Comparison of ENCODE assay signal across 9 cellular contexts in the genomic region with DNA sequence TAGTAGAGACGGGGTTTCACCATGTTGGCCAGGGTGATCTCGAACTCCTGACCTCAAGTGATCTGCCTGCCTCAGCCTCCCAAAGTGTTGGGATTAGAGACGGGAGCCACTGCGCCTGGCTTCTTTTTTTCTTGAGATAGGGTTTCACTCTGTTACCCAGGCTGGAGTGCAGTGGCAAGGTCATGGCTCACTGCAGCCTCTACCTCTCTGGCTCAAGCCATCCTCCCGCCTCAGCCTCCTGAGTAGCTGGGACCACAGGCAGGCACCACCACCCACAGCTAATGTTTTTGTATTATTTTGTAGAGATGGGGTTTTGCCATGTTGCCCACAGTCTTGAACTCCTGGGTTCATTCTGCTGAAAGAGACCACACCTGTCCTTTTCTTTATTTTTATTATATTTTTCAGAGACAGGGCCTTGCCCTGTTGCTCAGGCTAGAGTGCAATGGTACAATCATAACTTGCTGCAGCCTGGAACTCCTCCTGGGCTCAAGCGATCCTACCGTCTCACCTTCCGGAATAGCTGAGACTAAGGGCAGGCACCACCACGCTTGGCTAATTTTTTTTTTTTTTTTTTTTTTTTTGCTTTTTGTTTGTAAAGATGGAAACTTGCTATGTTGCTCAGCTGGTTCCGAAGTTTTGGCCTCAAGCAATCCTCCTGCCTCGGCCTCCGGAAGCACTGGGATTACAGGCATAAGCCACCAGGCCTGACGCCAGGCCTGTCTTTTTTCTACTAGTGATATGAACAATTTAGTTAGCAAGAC. TPM values are rescaled to one million over a fixed set of nuclear protein-coding genes. Genes with fewer than 3 reads are reported as not detected.
DNase-seq lines count a peak whose midpoint lies in the region; ATAC-seq and TF ChIP-seq lines count a peak whose summit lies in the region.
"Had no signal": no experiment of that assay in that cellular context is flagged by ENCODE, and none has a peak within 500 bp of the region (broad histone marks: within the 10 kb centered on the region; RNA-seq: fewer than 3 reads in every experiment).

No MANE protein-coding gene starts in this region.

- H3K27me3 Mint-ChIP-seq in activated CD4-positive, alpha-beta memory T cell treated with anti-CD3 and anti-CD28 coated beads, Interleukin-2, amount 10 ng/mL, durations not matched to agents 7 days and 5 days: peaks cover 10% of the 10 kb centered on the region

- no peaks in the 10 kb centered on the region for H3K27me3 ChIP-seq in skeletal muscle satellite cell (ENCODE audit: control insufficient read depth, insufficient read depth, low read length)

- peaks cover 40% of the 10 kb centered on the region for H3K36me3 ChIP-seq in skeletal muscle satellite cell (ENCODE audit: insufficient read depth, low read length)

- DNase-seq in EH (ENCODE audit: low read depth): peak; percentile 44
- no peak for DNase-seq in activated CD4-positive, alpha-beta memory T cell treated with anti-CD3 and anti-CD28 coated beads, Interleukin-2, amount 10 ng/mL, durations not matched to agents 7 days and 5 days
- DNase-seq in fibroblast of villous mesenchyme (ENCODE audit: low read depth): peak; percentile 28
- no peak for DNase-seq in NCI-H1105 treated with DMSO at 0.1 percent for 48 hours (lab: John Stamatoyannopoulos, UW)
- DNase-seq: hippocampal formation had no signal

- no peaks in the 10 kb centered on the region for H3K9me3 Mint-ChIP-seq in activated CD4-positive, alpha-beta memory T cell treated with anti-CD3 and anti-CD28 coated beads, Interleukin-2, amount 10 ng/mL, durations not matched to agents 7 days and 5 days

- TF ChIP-seq CTCF in fibroblast of villous mesenchyme (IDR thresholded peaks at IDR 0.05; ENCODE audit: insufficient read depth, low read depth, low read length): no peak

- H3K4me3 Mint-ChIP-seq in activated CD4-positive, alpha-beta memory T cell treated with anti-CD3 and anti-CD28 coated beads, Interleukin-2, amount 10 ng/mL, durations not matched to agents 7 days and 5 days: peak overlapping the region; percentile 52

- H3K27ac Mint-ChIP-seq in activated CD4-positive, alpha-beta memory T cell treated with anti-CD3 and anti-CD28 coated beads, Interleukin-2, amount 10 ng/mL, durations not matched to agents 7 days and 5 days: peak overlapping the region; percentile 67

- peaks cover 63% of the 10 kb centered on the region for H3K4me1 ChIP-seq in skeletal muscle satellite cell (ENCODE audit: control insufficient read depth, insufficient read depth, low read length)

- H3K4me3 ChIP-seq in fibroblast of villous mesenchyme (ENCODE audit: low read depth, low read length): peak overlapping the region; percentile 100
- H3K4me3 ChIP-seq in skeletal muscle satellite cell (ENCODE audit: low read length): peak overlapping the region; percentile 99

- H3K4me1 Mint-ChIP-seq in activated CD4-positive, alpha-beta memory T cell treated with anti-CD3 and anti-CD28 coated beads, Interleukin-2, amount 10 ng/mL, durations not matched to agents 7 days and 5 days: peaks cover 67% of the 10 kb centered on the region

- peak overlapping the region; percentile 100 for H3K9ac ChIP-seq in skeletal muscle satellite cell (ENCODE audit: low read depth, low read length)

- H3K36me3 Mint-ChIP-seq in activated CD4-positive, alpha-beta memory T cell treated with anti-CD3 and anti-CD28 coated beads, Interleukin-2, amount 10 ng/mL, durations not matched to agents 7 days and 5 days (ENCODE audit: low read depth): peaks cover 5% of the 10 kb centered on the region

- ATAC-seq in HG02571 (IDR thresholded peaks at IDR 0.05; ENCODE audit: unreplicated experiment): no peak
- ATAC-seq in HG02852 (IDR thresholded peaks at IDR 0.05; ENCODE audit: unreplicated experiment): no peak
- no peak for ATAC-seq in GM21825 (IDR thresholded peaks at IDR 0.05; ENCODE audit: unreplicated experiment)

- H3K4me2 ChIP-seq in skeletal muscle satellite cell (ENCODE audit: low read length): peak overlapping the region; percentile 94

- H3K9me3 ChIP-seq in skeletal muscle satellite cell (replicated peaks; ENCODE audit: low read length): no peaks in the 10 kb centered on the region

- POLR2A ChIA-PET in activated CD4-positive, alpha-beta memory T cell treated with anti-CD3 and anti-CD28 coated beads, Interleukin-2, amount 10 ng/mL, durations not matched to agents 7 days and 5 days (lab: Charles Lee): interaction anchor here (0.6 to 9.2 kb wide), 5 partner anchors 9 to 95 kb away, joined by 3 to 111 read pairs (median 6); a partner anchor contains a TSS

- CTCF ChIA-PET in activated CD4-positive, alpha-beta memory T cell treated with anti-CD3 and anti-CD28 coated beads, Interleukin-2, amount 10 ng/mL, durations not matched to agents 7 days and 5 days (lab: Charles Lee): interaction anchor here (2.5 to 9.8 kb wide), 3 partner anchors 10 to 22 kb away, joined by 8 to 98 read pairs (median 86); no protein-coding TSS in a partner anchor

RNA-seq across cellular contexts. Expression of a gene that starts 3.1 kb away (rescaled TPM):
- 100 to 1,000 TPM in 1 of 2 experiments, 10 to 100 TPM in 1; 93.6 to 101 TPM for total RNA-seq in activated CD4-positive, alpha-beta memory T cell treated with anti-CD3 and anti-CD28 coated beads, Interleukin-2, amount 10 ng/mL, durations not matched to agents 7 days and 5 days
- 694 and 1,059 TPM in 2 replicates for total RNA-seq in fibroblast of villous mesenchyme
- total RNA-seq in skeletal muscle satellite cell (2012; rRNA removed): 967 and 1,030 TPM in 2 replicates

RNA-seq across cellular contexts. Expression of a gene that starts 35.3 kb away (rescaled TPM):
- under 1 TPM in 1 of 2 experiments, not detected in 1; 0.05 TPM for total RNA-seq in activated CD4-positive, alpha-beta memory T cell treated with anti-CD3 and anti-CD28 coated beads, Interleukin-2, amount 10 ng/mL, durations not matched to agents 7 days and 5 days
- 1.7 and 1.9 TPM in 2 replicates for total RNA-seq in fibroblast of villous mesenchyme
- 0.51 and 3.5 TPM in 2 replicates for total RNA-seq in skeletal muscle satellite cell (2012; rRNA removed)

RNA-seq across cellular contexts. Expression of a gene that starts 35.8 kb away (rescaled TPM):
- 10 to 100 TPM; 20.8 to 21.5 TPM for total RNA-seq in activated CD4-positive, alpha-beta memory T cell treated with anti-CD3 and anti-CD28 coated beads, Interleukin-2, amount 10 ng/mL, durations not matched to agents 7 days and 5 days
- 0.43 and 0.64 TPM in 2 replicates for total RNA-seq in fibroblast of villous mesenchyme
- total RNA-seq in skeletal muscle satellite cell (2012; rRNA removed): 0.25 TPM in 1 of 2 replicates, not detected in the other

RNA-seq across cellular contexts. Expression of a gene that starts 56.6 kb away (rescaled TPM):
- under 1 TPM in 1 of 2 experiments, not detected in 1; 0.53 TPM for total RNA-seq in activated CD4-positive, alpha-beta memory T cell treated with anti-CD3 and anti-CD28 coated beads, Interleukin-2, amount 10 ng/mL, durations not matched to agents 7 days and 5 days
- total RNA-seq in fibroblast of villous mesenchyme: not detected in 2 replicates
- not detected in 2 replicates for total RNA-seq in skeletal muscle satellite cell (2012; rRNA removed)

Comparison
In these comparisons a context has a peak if more than half of its experiments do, and no peak if none do; other contexts are left out.
1. DNase-seq: peak in EH (single experiment) and fibroblast of villous mesenchyme (single experiment); none in activated CD4-positive, alpha-beta memory T cell treated with anti-CD3 and anti-CD28 coated beads, Interleukin-2, amount 10 ng/mL, durations not matched to agents 7 days and 5 days (single experiment) and NCI-H1105 treated with DMSO at 0.1 percent for 48 hours (single experiment).
2. RNA of a gene that starts 35.8 kb away (total RNA-seq): 20.8 to 21.5 TPM in activated CD4-positive, alpha-beta memory T cell treated with anti-CD3 and anti-CD28 coated beads, Interleukin-2, amount 10 ng/mL, durations not matched to agents 7 days and 5 days; 0.43 to 0.64 TPM in fibroblast of villous mesenchyme; every median in the first group is over 10 times any median in the second.